In genomic region chr12:53093777-53094393, GRCh38 we compare ENCODE assay signal across 12 cellular contexts. TPM values are rescaled to one million over a fixed set of nuclear protein-coding genes. Genes with fewer than 3 reads are reported as not detected.
A peak's percentile ranks its signal among the peaks of the same experiment; 100 is the strongest.
DNase-seq lines count a peak whose midpoint lies in the region; TF ChIP-seq lines count a peak whose summit lies in the region.
"Had no signal": no experiment of that assay in that cellular context is flagged by ENCODE, and none has a peak within 500 bp of the region (broad histone marks: within the 10 kb centered on the region; RNA-seq: fewer than 3 reads in every experiment).

No MANE protein-coding gene starts in this region.

- 26% methylated on average over 5 of the region's 6 CpGs for WGBS in mesenchymal stem cell

- peak overlapping the region; percentile 91 for H4K8ac ChIP-seq in mesenchymal stem cell (ENCODE audit: low read length)

- H3K4me2 ChIP-seq in Loucy (ENCODE audit: low read depth, low read length, poor library complexity, severe bottlenecking) (no peak overlapping the region), mesenchymal stem cell (ENCODE audit: low read length, poor library complexity, severe bottlenecking) (no peak overlapping the region)

- no peaks in the 10 kb centered on the region for H3K9me2 ChIP-seq in Loucy (replicated peaks; ENCODE audit: low read depth, low read length)

- DNase-seq in adipocyte (ENCODE audit: low read depth) (no peak), mesenchymal stem cell (peak; percentile 74), tibial artery (peak in 1 of 2 donors; percentile 41), LoVo (ENCODE audit: low spot score) (no peak), T-helper 2 cell (no peak)
- no peak for DNase-seq in stimulated activated CD8-positive, alpha-beta memory T cell treated with anti-CD3 and anti-CD28 coated beads, Interleukin-4, amount 100 ng/mL, for 48 hours
- DNase-seq: activated CD4-positive, CD25-positive, alpha-beta regulatory T cell; activated T-cell treated with anti-CD3 and anti-CD28 coated beads, Interleukin-2, amount 50 U/mL, for 1 hour; NCI-H345; stimulated activated CD4-positive, alpha-beta T cell treated with anti-CD3 and anti-CD28 coated beads, Interleukin-4, amount 100 ng/mL, for 24 hours had no signal

- no peak overlapping the region for H3K27ac ChIP-seq in mesenchymal stem cell (ENCODE audit: low read length, poor library complexity, severe bottlenecking)
- H3K27ac ChIP-seq in tibial artery: peak overlapping the region; percentile 3 to 40

- H3F3A ChIP-seq in Loucy (ENCODE audit: low read depth): no peaks in the 10 kb centered on the region; the same call in 1 of the 2 replicates

- H2BK12ac ChIP-seq in mesenchymal stem cell (ENCODE audit: low read length in 2 of 2): peak overlapping the region; percentile 57 to 95

- intact Hi-C loops in tibial artery (cut with DNase I; ENCODE audit: low total_unique reads): no loop called here

- H2BK120ac ChIP-seq in mesenchymal stem cell (ENCODE audit: low read depth, low read length): peak overlapping the region; percentile 82

- H3K18ac ChIP-seq in mesenchymal stem cell (ENCODE audit: low read depth in 1 of 2, low read length in 2 of 2): peak overlapping the region; percentile 88 to 96

- no peak overlapping the region for H2AK5ac ChIP-seq in mesenchymal stem cell (ENCODE audit: low read length, severe bottlenecking)

- H3K23ac ChIP-seq in mesenchymal stem cell (ENCODE audit: low read length in 2 of 2): peak overlapping the region in 1 of 2 experiments; percentile 34

- H3K36me3 ChIP-seq in Loucy (ENCODE audit: insufficient read depth, low read length) (no peaks in the 10 kb centered on the region), adipocyte (ENCODE audit: control insufficient read depth, insufficient read depth, low read length, severe bottlenecking) (no peaks in the 10 kb centered on the region), mesenchymal stem cell (ENCODE audit: control insufficient read depth in 1 of 2, insufficient read depth in 2 of 2, low read depth in 1 of 2, low read length in 2 of 2) (no peaks in the 10 kb centered on the region), tibial artery (no peaks in the 10 kb centered on the region)
- H3K36me3 ChIP-seq: MG63 had no signal

- H4K91ac ChIP-seq in mesenchymal stem cell (ENCODE audit: low read length): peak overlapping the region; percentile 85

- peak overlapping the region; percentile 46; the same call in 1 of the 2 replicates for H2AFZ ChIP-seq in Loucy (ENCODE audit: low read length)
- H2AFZ ChIP-seq in mesenchymal stem cell (ENCODE audit: low read depth, low read length): peak overlapping the region; percentile 72

- H3K79me2 ChIP-seq in Loucy (ENCODE audit: insufficient read depth, low read length): no peaks in the 10 kb centered on the region

- peaks cover 26% of the 10 kb centered on the region for H3K4me1 ChIP-seq in Loucy (ENCODE audit: insufficient read depth, low read length, poor library complexity, severe bottlenecking)
- H3K4me1 ChIP-seq in adipocyte (ENCODE audit: control insufficient read depth, insufficient read depth, low read length): peaks cover 43% of the 10 kb centered on the region
- H3K4me1 ChIP-seq in mesenchymal stem cell (ENCODE audit: control insufficient read depth, insufficient read depth, low read depth, low read length): peaks cover 21% of the 10 kb centered on the region
- H3K4me1 ChIP-seq in tibial artery: peaks cover 0 to 31% (median 16%) of the 10 kb centered on the region in 4 donors

- no peak overlapping the region for H3K4me3 ChIP-seq in Loucy (ENCODE audit: low read length, poor library complexity, severe bottlenecking)
- H3K4me3 ChIP-seq in adipocyte (ENCODE audit: low read length): peak overlapping the region; percentile 47
- no peak overlapping the region for H3K4me3 ChIP-seq in mesenchymal stem cell (ENCODE audit: insufficient read depth in 1 of 2, low read depth in 1 of 2, low read length in 2 of 2)
- no peak overlapping the region for H3K4me3 ChIP-seq in tibial artery
- H3K4me3 ChIP-seq: MG63 had no signal

- H3K14ac ChIP-seq in mesenchymal stem cell (ENCODE audit: low read length in 2 of 2): peak overlapping the region in 1 of 2 experiments; percentile 96

- H4K20me1 ChIP-seq in Loucy (ENCODE audit: insufficient read depth, low read length, poor library complexity, severe bottlenecking): no peaks in the 10 kb centered on the region

- peak overlapping the region; percentile 98 for H2BK15ac ChIP-seq in mesenchymal stem cell (ENCODE audit: low read depth, poor library complexity, severe bottlenecking)

- H3K9me3 ChIP-seq in Loucy (ENCODE audit: insufficient read depth, low read depth, low read length) (no peaks in the 10 kb centered on the region), adipocyte (ENCODE audit: control insufficient read depth, low read length) (no peaks in the 10 kb centered on the region), mesenchymal stem cell (ENCODE audit: control insufficient read depth, low read length) (no peaks in the 10 kb centered on the region), tibial artery (no peaks in the 10 kb centered on the region)
- H3K9me3 ChIP-seq: MG63 had no signal

- no peaks in the 10 kb centered on the region for H3K27me3 ChIP-seq in Loucy (ENCODE audit: insufficient read depth, low read length, poor library complexity, severe bottlenecking)
- H3K27me3 ChIP-seq in adipocyte (replicated peaks; ENCODE audit: control insufficient read depth, insufficient read depth, low read length): no peaks in the 10 kb centered on the region
- H3K27me3 ChIP-seq in mesenchymal stem cell (ENCODE audit: control insufficient read depth in 1 of 2, insufficient read depth in 1 of 2, low read length in 2 of 2): peaks cover 0 to 20% of the 10 kb centered on the region in 2 experiments
- H3K27me3 ChIP-seq in tibial artery: no peaks in the 10 kb centered on the region
- H3K27me3 ChIP-seq: MG63 had no signal

- peak overlapping the region; percentile 85 to 88 for H3K4ac ChIP-seq in mesenchymal stem cell (ENCODE audit: low read depth in 1 of 2, low read length in 2 of 2)

- H3K79me1 ChIP-seq in mesenchymal stem cell (replicated peaks; ENCODE audit: low read length, poor library complexity, severe bottlenecking): no peaks in the 10 kb centered on the region

- TF ChIP-seq CTCF in Loucy (conservative IDR thresholded peaks at IDR 0.05; ENCODE audit: low read length) (no peak), tibial artery (IDR thresholded peaks at IDR 0.05) (no peak)

- H3K9ac ChIP-seq in Loucy (ENCODE audit: low read depth, low read length, poor library complexity, severe bottlenecking) (no peak overlapping the region), adipocyte (ENCODE audit: low read length) (peak overlapping the region; percentile 49), mesenchymal stem cell (ENCODE audit: low read length) (peak overlapping the region; percentile 36)

- no peak overlapping the region for H2BK5ac ChIP-seq in mesenchymal stem cell (ENCODE audit: low read depth, low read length, poor library complexity, severe bottlenecking)

RNA-seq across cellular contexts. Expression of gene IGFBP6, which starts 3.6 kb away (rescaled TPM):
- 54.0 TPM for polyA plus RNA-seq in mesenchymal stem cell (2013, experiment 1 of 2)
- 54.6 TPM for polyA plus RNA-seq in mesenchymal stem cell (2013, experiment 2 of 2)

RNA-seq across cellular contexts. Expression of gene SOAT2, which starts 9.4 kb away (rescaled TPM):
- polyA plus RNA-seq in mesenchymal stem cell (2013, experiment 1 of 2): 0.03 TPM
- not detected for polyA plus RNA-seq in mesenchymal stem cell (2013, experiment 2 of 2)

RNA-seq across cellular contexts. Expression of gene SPRYD3, which starts 14.7 kb away (rescaled TPM):
- polyA plus RNA-seq in mesenchymal stem cell (2013, experiment 1 of 2): 15.3 TPM
- 14.7 TPM for polyA plus RNA-seq in mesenchymal stem cell (2013, experiment 2 of 2)

RNA-seq across cellular contexts. Expression of gene TNS2, which starts 44.0 kb away (rescaled TPM):
- polyA plus RNA-seq in mesenchymal stem cell (2013, experiment 1 of 2): 95.2 TPM
- 91.2 TPM for polyA plus RNA-seq in mesenchymal stem cell (2013, experiment 2 of 2)
